Comparison of ENCODE assay signal across 13 cellular contexts in genomic region chr10:48476279-48476982, GRCh38.
DNase-seq lines count a peak whose midpoint lies in the region; ATAC-seq and TF ChIP-seq lines count a peak whose summit lies in the region.
"Had no signal": no experiment of that assay in that cellular context is flagged by ENCODE, and none has a peak within 500 bp of the region (broad histone marks: within the 10 kb centered on the region; RNA-seq: fewer than 3 reads in every experiment).

No MANE protein-coding gene starts in this region.

- H3K4me1 ChIP-seq in right atrium auricular region (no peaks in the 10 kb centered on the region), stomach (no peaks in the 10 kb centered on the region), aorta (ENCODE audit: control insufficient read depth in 1 of 2, insufficient read depth in 2 of 2, low read length in 2 of 2) (no peaks in the 10 kb centered on the region)

- H3K27ac ChIP-seq in right atrium auricular region = no peak overlapping the region
- H3K27ac ChIP-seq in stomach = no peak overlapping the region
- H3K27ac ChIP-seq in aorta (ENCODE audit: low read depth in 1 of 2, low read length in 2 of 2) = no peak overlapping the region

- H3K36me3 ChIP-seq in right atrium auricular region = no peaks in the 10 kb centered on the region
- H3K36me3 ChIP-seq in stomach = no peaks in the 10 kb centered on the region
- H3K36me3 ChIP-seq in aorta (ENCODE audit: control insufficient read depth in 1 of 2, insufficient read depth in 2 of 2, low read length in 1 of 2) = no peaks in the 10 kb centered on the region

- WGBS in stomach, 5 donors = 57 to 76% (median 61%) methylated on average over 9 of the region's 9 CpGs
- WGBS in aorta, 2 donors = 18 to 21% methylated on average over 9 of the region's 9 CpGs

- TF ChIP-seq POLR2A in stomach (IDR thresholded peaks at IDR 0.05) = no peak

- H3K27me3 ChIP-seq in right atrium auricular region (no peaks in the 10 kb centered on the region), stomach (peaks cover 0 to 8% (median 5%) of the 10 kb centered on the region in 3 donors), aorta (ENCODE audit: control insufficient read depth in 1 of 2, insufficient read depth in 2 of 2, low read length in 1 of 2) (no peaks in the 10 kb centered on the region)

- DNase-seq in right atrium auricular region (ENCODE audit: low spot score) (peak; percentile 36), Right ventricle myocardium inferior (ENCODE audit: missing footprints) (no peak), NCI-H524 treated with DMSO at 0.1 percent for 48 hours (lab: John Stamatoyannopoulos, UW) (peak; percentile 19), dermis blood vessel endothelial cell (peak; percentile 39), stomach (peak; percentile 17), inferior parietal cortex (ENCODE audit: extremely low spot score) (no peak), aorta (no peak), GM13976 (ENCODE audit: low spot score) (no peak)
- DNase-seq: amygdala; NCI-H526 treated with DMSO at 0.1 percent for 48 hours; SHP77; stimulated activated CD4-positive, alpha-beta T cell treated with anti-CD3 and anti-CD28 coated beads, Interleukin-2, amount 100 ng/mL, for 48 hours; stimulated activated naive CD4-positive, alpha-beta T cell had no signal

- no peak for TF ChIP-seq CTCF in right atrium auricular region (IDR thresholded peaks at IDR 0.05)
- TF ChIP-seq CTCF in stomach (IDR thresholded peaks at IDR 0.05) = no peak
- TF ChIP-seq CTCF in GM13976 (IDR thresholded peaks at IDR 0.05; ENCODE audit: borderline replicate concordance, control extremely low read depth, extremely low read depth, insufficient read depth, missing control alignments) = no peak

- ATAC-seq in Right ventricle myocardium inferior (no peak), aorta (ENCODE audit: low FRiP score) (no peak)

- peaks cover 0 to 4% of the 10 kb centered on the region in 2 donors for H3K9me3 ChIP-seq in right atrium auricular region
- no peaks in the 10 kb centered on the region for H3K9me3 ChIP-seq in stomach
- no peaks in the 10 kb centered on the region for H3K9me3 ChIP-seq in aorta (ENCODE audit: control insufficient read depth, low read length)

- intact Hi-C loops in Right ventricle myocardium inferior (cut with DNase I) = no loop called here
- intact Hi-C loops in stomach (cut with DNase I; ENCODE audit: low total_unique reads) = no loop called here
- intact Hi-C loops in aorta (cut with DNase I) = no loop called here

- H3K4me3 ChIP-seq in right atrium auricular region (no peak overlapping the region), stomach (no peak overlapping the region), aorta (ENCODE audit: low read length in 2 of 2) (no peak overlapping the region)

- in situ Hi-C loops in GM13976 (cut with MboI; ENCODE audit: low sequenced_read_pairs, unreplicated experiment) = no loop called here

- TF ChIP-seq EP300 in stomach (IDR thresholded peaks at IDR 0.05) = no peak

Comparison
In these comparisons a context has a peak if more than half of its experiments do, and no peak if none do; other contexts are left out.
1. DNase-seq: peak in right atrium auricular region (single experiment), NCI-H524 treated with DMSO at 0.1 percent for 48 hours (single experiment), dermis blood vessel endothelial cell (single experiment) and stomach (single experiment); none in Right ventricle myocardium inferior (single experiment), inferior parietal cortex (single experiment), aorta (0 of 2) and GM13976 (single experiment).